Comparison of ENCODE assay signal across 1 cellular context in genomic region chr9:123537809-123538208, GRCh38.
A peak's percentile ranks its signal among the peaks of the same experiment; 100 is the strongest.
TF ChIP-seq lines count a peak whose summit lies in the region.

No MANE protein-coding gene starts in this region.

TF ChIP-seq in HepG2, 621 proteins besides CTCF, POLR2A, EP300 and RAD21 (continued from another document):
- TF ChIP-seq ZNF142 (CRISPR knock-in tag; IDR thresholded peaks at IDR 0.05), result no peak
- no peak for TF ChIP-seq MAFF (IDR thresholded peaks at IDR 0.05; ENCODE audit: low read depth, low read length)
- TF ChIP-seq NBN (conservative IDR thresholded peaks at IDR 0.05), result no peak
- TF ChIP-seq NR2C2 (CRISPR knock-in tag; IDR thresholded peaks at IDR 0.05; ENCODE audit: borderline replicate concordance), result no peak
- no peak for TF ChIP-seq HNF1A (IDR thresholded peaks at IDR 0.05; ENCODE audit: low read depth)
- TF ChIP-seq HNF1A (CRISPR knock-in tag; IDR thresholded peaks at IDR 0.05; ENCODE audit: borderline replicate concordance), result no peak
- TF ChIP-seq SALL1 (CRISPR knock-in tag; IDR thresholded peaks at IDR 0.05), result no peak
- TF ChIP-seq GATAD2A (CRISPR knock-in tag; IDR thresholded peaks at IDR 0.05), result 0 out of 2 replicates have a peak, but pooled peaks have one; percentile 22
- peak; percentile 28; the same call in 1 of the 2 replicates for TF ChIP-seq MLX (CRISPR knock-in tag; IDR thresholded peaks at IDR 0.05)
- TF ChIP-seq ZKSCAN1 (IDR thresholded peaks at IDR 0.05; ENCODE audit: low read length), result no peak
- TF ChIP-seq RFXANK (CRISPR knock-in tag; IDR thresholded peaks at IDR 0.05), result no peak
- TF ChIP-seq SOX5 (CRISPR knock-in tag; IDR thresholded peaks at IDR 0.05; ENCODE audit: borderline replicate concordance), result no peak
- TF ChIP-seq ONECUT2 (CRISPR knock-in tag; IDR thresholded peaks at IDR 0.05), result no peak
- no peak for TF ChIP-seq RBAK (CRISPR knock-in tag; IDR thresholded peaks at IDR 0.05)
- no peak for TF ChIP-seq ZBTB21 (CRISPR knock-in tag; IDR thresholded peaks at IDR 0.05)
- TF ChIP-seq ZBTB34 (CRISPR knock-in tag; IDR thresholded peaks at IDR 0.05), result no peak
- TF ChIP-seq ERF (CRISPR knock-in tag; IDR thresholded peaks at IDR 0.05), result no peak
- TF ChIP-seq SNAPC2 (CRISPR knock-in tag; IDR thresholded peaks at IDR 0.05), result no peak
- TF ChIP-seq ZBTB10 (CRISPR knock-in tag; IDR thresholded peaks at IDR 0.05; ENCODE audit: borderline replicate concordance), result no peak
- TF ChIP-seq KDM5B (CRISPR knock-in tag; IDR thresholded peaks at IDR 0.05; ENCODE audit: borderline replicate concordance), result no peak
- TF ChIP-seq HNRNPUL1 (IDR thresholded peaks at IDR 0.05; ENCODE audit: low read depth, low read length), result no peak
- no peak for TF ChIP-seq MLXIP (CRISPR knock-in tag; IDR thresholded peaks at IDR 0.05; ENCODE audit: borderline replicate concordance)
- TF ChIP-seq ZSCAN12 (CRISPR knock-in tag; IDR thresholded peaks at IDR 0.05), result no peak
- TF ChIP-seq CEBPB (IDR thresholded peaks at IDR 0.05; ENCODE audit: borderline replicate concordance, low read depth, low read length), result peak; percentile 90
- no peak for TF ChIP-seq ZNF235 (CRISPR knock-in tag; IDR thresholded peaks at IDR 0.05; ENCODE audit: borderline replicate concordance)
TF ChIP-seq in HepG2: peak in this region for 8.
